ENCODE assay signal across 19 cellular contexts in genomic region chr19:34666200-34666957, GRCh38. TPM values are rescaled to one million over a fixed set of nuclear protein-coding genes. Genes with fewer than 3 reads are reported as not detected.
DNase-seq lines count a peak whose midpoint lies in the region; ATAC-seq and TF ChIP-seq lines count a peak whose summit lies in the region.
"Had no signal": no experiment of that assay in that cellular context is flagged by ENCODE, and none has a peak within 500 bp of the region (broad histone marks: within the 10 kb centered on the region; RNA-seq: fewer than 3 reads in every experiment).

No MANE protein-coding gene starts in this region.

- no peak for ATAC-seq in natural killer cell
- ATAC-seq in natural killer cell treated with Interleukin-12 subunit alpha and Interleukin-12 subunit beta and Interleukin-15 and Interleukin-18, amount 100 ng/mL, for 72 hours = no peak
- no peak for ATAC-seq in naive thymus-derived CD4-positive, alpha-beta T cell
- peak; percentile 25 for ATAC-seq in stimulated activated memory B cell treated with anti-CD40 and anti-IgM and Interleukin-4, amounts not matched to agents 10 μg/mL and 1 μg/mL and 100 μg/mL, for 72 hours
- ATAC-seq in GM21390 (IDR thresholded peaks at IDR 0.05; ENCODE audit: unreplicated experiment) = no peak

- peak overlapping the region; percentile 70 for H3K4me3 Mint-ChIP-seq in natural killer cell
- H3K4me3 Mint-ChIP-seq in natural killer cell treated with Interleukin-12 subunit alpha and Interleukin-12 subunit beta and Interleukin-15 and Interleukin-18, amount 100 ng/mL, for 72 hours = no peak overlapping the region
- peak overlapping the region in 6 of 10 donors; percentile 64 to 82 (median 72) for H3K4me3 Mint-ChIP-seq in naive thymus-derived CD4-positive, alpha-beta T cell
- no peak overlapping the region for H3K4me3 Mint-ChIP-seq in stimulated activated memory B cell treated with anti-CD40 and anti-IgM and Interleukin-4, amounts not matched to agents 10 μg/mL and 1 μg/mL and 100 μg/mL, for 72 hours

- H3K27ac ChIP-seq in naive thymus-derived CD4-positive, alpha-beta T cell (ENCODE audit: low read depth, low read length) = no peak overlapping the region
- H3K27ac ChIP-seq: epithelial cell of prostate, foreskin keratinocyte had no signal

- no peak for TF ChIP-seq CTCF in natural killer cell (IDR thresholded peaks at IDR 0.05)

- H3K27me3 ChIP-seq in naive thymus-derived CD4-positive, alpha-beta T cell (ENCODE audit: control insufficient read depth in 2 of 2, insufficient read depth in 2 of 2, low read length in 2 of 2) = no peaks in the 10 kb centered on the region
- H3K27me3 ChIP-seq: dorsolateral prefrontal cortex, foreskin keratinocyte, upper lobe of right lung had no signal

- no peaks in the 10 kb centered on the region for H3K36me3 ChIP-seq in naive thymus-derived CD4-positive, alpha-beta T cell (ENCODE audit: control insufficient read depth in 2 of 3, insufficient read depth in 3 of 3, low read length in 3 of 3)
- H3K36me3 ChIP-seq: HAP-1, upper lobe of right lung had no signal

- CTCF ChIA-PET in naive thymus-derived CD4-positive, alpha-beta T cell (lab: Charles Lee) = no interaction called here

- H3K4me3 ChIP-seq in naive thymus-derived CD4-positive, alpha-beta T cell (ENCODE audit: low read length) = no peak overlapping the region
- H3K4me3 ChIP-seq: HAP-1 had no signal

- no peaks in the 10 kb centered on the region for H3K36me3 Mint-ChIP-seq in natural killer cell
- H3K36me3 Mint-ChIP-seq in natural killer cell treated with Interleukin-12 subunit alpha and Interleukin-12 subunit beta and Interleukin-15 and Interleukin-18, amount 100 ng/mL, for 72 hours = no peaks in the 10 kb centered on the region
- H3K36me3 Mint-ChIP-seq in naive thymus-derived CD4-positive, alpha-beta T cell = peaks cover 0 to 7% (median 1%) of the 10 kb centered on the region in 5 donors
- H3K36me3 Mint-ChIP-seq in stimulated activated memory B cell treated with anti-CD40 and anti-IgM and Interleukin-4, amounts not matched to agents 10 μg/mL and 1 μg/mL and 100 μg/mL, for 72 hours = no peaks in the 10 kb centered on the region

- H3K4me1 Mint-ChIP-seq in natural killer cell = peaks cover 9 to 26% of the 10 kb centered on the region in 2 donors
- peaks cover 9 to 27% of the 10 kb centered on the region in 2 donors for H3K4me1 Mint-ChIP-seq in natural killer cell treated with Interleukin-12 subunit alpha and Interleukin-12 subunit beta and Interleukin-15 and Interleukin-18, amount 100 ng/mL, for 72 hours (ENCODE audit: low read depth in 2 of 2)
- peaks cover 11 to 40% (median 22%) of the 10 kb centered on the region in 7 donors for H3K4me1 Mint-ChIP-seq in naive thymus-derived CD4-positive, alpha-beta T cell
- H3K4me1 Mint-ChIP-seq in stimulated activated memory B cell treated with anti-CD40 and anti-IgM and Interleukin-4, amounts not matched to agents 10 μg/mL and 1 μg/mL and 100 μg/mL, for 72 hours = peaks cover 20% of the 10 kb centered on the region

- POLR2A ChIA-PET in naive thymus-derived CD4-positive, alpha-beta T cell (lab: Charles Lee) = no interaction called here

- H3K9me3 ChIP-seq in naive thymus-derived CD4-positive, alpha-beta T cell (ENCODE audit: control insufficient read depth in 2 of 3, low read length in 3 of 3) = no peaks in the 10 kb centered on the region
- H3K9me3 ChIP-seq: HAP-1, upper lobe of right lung had no signal

- H3K9me3 Mint-ChIP-seq in natural killer cell = no peaks in the 10 kb centered on the region
- H3K9me3 Mint-ChIP-seq in natural killer cell treated with Interleukin-12 subunit alpha and Interleukin-12 subunit beta and Interleukin-15 and Interleukin-18, amount 100 ng/mL, for 72 hours = no peaks in the 10 kb centered on the region
- peaks cover 0 to 2% (median 0%) of the 10 kb centered on the region in 11 donors for H3K9me3 Mint-ChIP-seq in naive thymus-derived CD4-positive, alpha-beta T cell
- H3K9me3 Mint-ChIP-seq in stimulated activated memory B cell treated with anti-CD40 and anti-IgM and Interleukin-4, amounts not matched to agents 10 μg/mL and 1 μg/mL and 100 μg/mL, for 72 hours = no peaks in the 10 kb centered on the region

- peaks cover 6% of the 10 kb centered on the region in 2 donors for H3K4me1 ChIP-seq in naive thymus-derived CD4-positive, alpha-beta T cell (ENCODE audit: control insufficient read depth in 2 of 2, insufficient read depth in 2 of 2, low read length in 2 of 2)
- H3K4me1 ChIP-seq: foreskin keratinocyte, HAP-1 had no signal

- intact Hi-C loops in natural killer cell (cut with micrococcal nuclease) = no loop called here
- intact Hi-C loops in naive thymus-derived CD4-positive, alpha-beta T cell (cut with micrococcal nuclease) = no loop called here

- H3K27me3 Mint-ChIP-seq in natural killer cell (ENCODE audit: low read depth in 2 of 2) = no peaks in the 10 kb centered on the region
- H3K27me3 Mint-ChIP-seq in natural killer cell treated with Interleukin-12 subunit alpha and Interleukin-12 subunit beta and Interleukin-15 and Interleukin-18, amount 100 ng/mL, for 72 hours = no peaks in the 10 kb centered on the region
- no peaks in the 10 kb centered on the region for H3K27me3 Mint-ChIP-seq in naive thymus-derived CD4-positive, alpha-beta T cell
- H3K27me3 Mint-ChIP-seq in stimulated activated memory B cell treated with anti-CD40 and anti-IgM and Interleukin-4, amounts not matched to agents 10 μg/mL and 1 μg/mL and 100 μg/mL, for 72 hours = no peaks in the 10 kb centered on the region

- H3K27ac Mint-ChIP-seq in natural killer cell = peak overlapping the region; percentile 77 to 82
- peak overlapping the region in 1 of 2 donors; percentile 92 for H3K27ac Mint-ChIP-seq in natural killer cell treated with Interleukin-12 subunit alpha and Interleukin-12 subunit beta and Interleukin-15 and Interleukin-18, amount 100 ng/mL, for 72 hours
- peak overlapping the region in 7 of 9 donors; percentile 16 to 95 (median 83) for H3K27ac Mint-ChIP-seq in naive thymus-derived CD4-positive, alpha-beta T cell
- H3K27ac Mint-ChIP-seq in stimulated activated memory B cell treated with anti-CD40 and anti-IgM and Interleukin-4, amounts not matched to agents 10 μg/mL and 1 μg/mL and 100 μg/mL, for 72 hours = no peak overlapping the region

- DNase-seq in natural killer cell = no peak
- DNase-seq in natural killer cell treated with Interleukin-12 subunit alpha and Interleukin-12 subunit beta and Interleukin-15 and Interleukin-18, amount 100 ng/mL, for 72 hours (ENCODE audit: low spot score) = no peak
- DNase-seq in NCI-H69 (lab: John Stamatoyannopoulos, UW) = peak; percentile 27
- DNase-seq in naive thymus-derived CD4-positive, alpha-beta T cell = no peak
- DNase-seq in ureter (ENCODE audit: low spot score) = no peak
- DNase-seq: activated CD4-positive, alpha-beta T cell treated with anti-CD3 and anti-CD28 coated beads for 4 hours; activated CD8-positive, alpha-beta memory T cell treated with anti-CD3 and anti-CD28 coated beads, Interleukin-2, amount 50 U/mL, for 4 hours; activated effector memory CD4-positive, alpha-beta T cell treated with Interleukin-2 at 50 U/mL for 16 hours; anterior cingulate cortex; dorsolateral prefrontal cortex; foreskin keratinocyte; NCI-H2107; NCI-H510A; stimulated activated CD4-positive, alpha-beta T cell treated with anti-CD3 and anti-CD28 coated beads, Interleukin-2, amount 100 ng/mL, for 48 hours had no signal

RNA-seq across cellular contexts. Expression of gene SCGB2B2, which starts 10.6 kb away (rescaled TPM):
- total RNA-seq in natural killer cell (1 to 10 TPM in 2 of 3 donors, under 1 TPM in 1; 0.52 to 1.3 (median 1.1) TPM), ureter (3.4 TPM)
- total RNA-seq in natural killer cell treated with Interleukin-12 subunit alpha and Interleukin-12 subunit beta and Interleukin-15 and Interleukin-18, amount 100 ng/mL, for 72 hours = under 1 TPM; 0.57 to 0.81 TPM
- total RNA-seq in naive thymus-derived CD4-positive, alpha-beta T cell = under 1 TPM; 0.56 to 0.95 (median 0.85) TPM
- polyA plus RNA-seq in naive thymus-derived CD4-positive, alpha-beta T cell = under 1 TPM in 1 of 2 donors, not detected in 1; 0.15 TPM
- total RNA-seq: foreskin keratinocyte had no signal
- polyA plus RNA-seq: foreskin keratinocyte had no signal

RNA-seq across cellular contexts. Expression of gene ZNF302, which starts 11.1 kb away (rescaled TPM):
- total RNA-seq in natural killer cell (10 to 100 TPM; 13.8 to 23.6 (median 17.8) TPM), ureter (41.1 TPM)
- 10 to 100 TPM; 14.4 to 17.6 TPM for total RNA-seq in natural killer cell treated with Interleukin-12 subunit alpha and Interleukin-12 subunit beta and Interleukin-15 and Interleukin-18, amount 100 ng/mL, for 72 hours
- 10 to 100 TPM; 13.6 to 61.4 (median 25.7) TPM for total RNA-seq in naive thymus-derived CD4-positive, alpha-beta T cell
- 10 to 100 TPM; 16.4 to 25.3 TPM for polyA plus RNA-seq in naive thymus-derived CD4-positive, alpha-beta T cell

Comparison
In these comparisons a context has a peak if more than half of its experiments do, and no peak if none do; other contexts are left out.
1. H3K4me3 Mint-ChIP-seq: peak in natural killer cell (single experiment) and naive thymus-derived CD4-positive, alpha-beta T cell (6 of 10); none in natural killer cell treated with Interleukin-12 subunit alpha and Interleukin-12 subunit beta and Interleukin-15 and Interleukin-18, amount 100 ng/mL, for 72 hours (single experiment) and stimulated activated memory B cell treated with anti-CD40 and anti-IgM and Interleukin-4, amounts not matched to agents 10 μg/mL and 1 μg/mL and 100 μg/mL, for 72 hours (single experiment).